Comparison of ENCODE assay signal across 13 cellular contexts in the genomic region with DNA sequence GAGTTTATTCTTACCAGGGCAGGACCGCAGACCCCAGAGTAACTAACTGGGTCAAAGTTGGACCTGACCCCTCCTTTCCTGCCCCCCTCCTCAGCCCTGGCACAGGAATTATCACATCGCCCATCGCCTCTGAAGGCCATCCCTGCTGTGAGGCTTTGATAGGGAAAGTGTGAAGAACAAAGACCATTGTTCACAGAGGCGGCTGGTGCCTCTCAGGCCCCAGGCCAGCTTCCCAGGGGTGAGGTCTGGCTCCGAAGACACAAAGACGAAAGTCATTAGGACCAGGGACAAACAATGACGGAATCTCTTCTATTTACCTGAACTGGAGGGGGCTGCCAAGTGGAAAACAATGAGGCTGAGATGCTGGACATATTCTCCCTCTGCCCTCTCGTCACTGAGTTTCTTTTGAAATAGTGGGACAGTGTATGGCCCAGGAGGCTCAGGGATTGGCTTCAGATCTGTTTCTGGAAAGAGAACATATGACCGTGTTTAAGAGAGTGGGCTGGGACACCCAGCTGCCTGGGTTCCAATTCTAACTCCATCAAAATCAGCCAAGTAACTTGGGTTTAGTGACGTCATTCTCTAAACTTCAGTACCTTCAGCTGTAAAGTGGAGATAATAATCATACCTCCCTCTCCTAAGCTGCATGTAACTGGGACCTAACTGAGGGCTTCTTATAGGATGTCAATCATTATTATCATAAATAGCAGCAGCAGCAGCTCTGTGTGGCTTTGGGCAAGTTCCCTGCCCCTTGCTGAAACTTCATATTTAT.
DNase-seq lines count a peak whose midpoint lies in the region; ATAC-seq lines count a peak whose summit lies in the region.
"Had no signal": no experiment of that assay in that cellular context is flagged by ENCODE, and none has a peak within 500 bp of the region (broad histone marks: within the 10 kb centered on the region; RNA-seq: fewer than 3 reads in every experiment).

No MANE protein-coding gene starts in this region.

- no peaks in the 10 kb centered on the region for H3K27me3 Mint-ChIP-seq in T-helper 17 cell
- H3K27me3 Mint-ChIP-seq in activated T-helper 17 cell treated with anti-CD3 and anti-CD28 coated beads, Interleukin-2, amount 50 U/mL, for 72 hours = no peaks in the 10 kb centered on the region
- H3K27me3 Mint-ChIP-seq: activated naive CD8-positive, alpha-beta T cell treated with anti-CD3 and anti-CD28 coated beads, Interleukin-2, amount 50 U/mL, for 24 hours had no signal

- H3K9me3 Mint-ChIP-seq in activated T-helper 17 cell treated with anti-CD3 and anti-CD28 coated beads, Interleukin-2, amount 50 U/mL, for 72 hours = peaks cover 25% of the 10 kb centered on the region

- no peaks in the 10 kb centered on the region for H3K4me1 Mint-ChIP-seq in T-helper 17 cell
- H3K4me1 Mint-ChIP-seq in activated T-helper 17 cell treated with anti-CD3 and anti-CD28 coated beads, Interleukin-2, amount 50 U/mL, for 72 hours = no peaks in the 10 kb centered on the region

- H3K4me3 Mint-ChIP-seq in T-helper 17 cell = no peak overlapping the region
- no peak overlapping the region for H3K4me3 Mint-ChIP-seq in activated T-helper 17 cell treated with anti-CD3 and anti-CD28 coated beads, Interleukin-2, amount 50 U/mL, for 72 hours
- H3K4me3 Mint-ChIP-seq: activated naive CD8-positive, alpha-beta T cell treated with anti-CD3 and anti-CD28 coated beads, Interleukin-2, amount 50 U/mL, for 24 hours; T-helper 1 cell treated with Interleukin-12 subunit alpha and Interleukin-12 subunit beta and Interleukin-4 antibody, amounts not matched to agents 30 μg/mL and 1 μg/mL, for 36 hours had no signal

- H3K9me3 ChIP-seq in T-helper 17 cell (ENCODE audit: control insufficient read depth, low read length, poor library complexity, severe bottlenecking) = no peaks in the 10 kb centered on the region
- H3K9me3 ChIP-seq: pancreas had no signal

- peak; percentile 97 for DNase-seq in ELF-1 (ENCODE audit: low read depth, low spot score)
- DNase-seq in NCI-H69 (lab: John Stamatoyannopoulos, UW) = peak; percentile 72
- DNase-seq in cardiac septum (ENCODE audit: low spot score) = peak; percentile 77
- peak; percentile 15 for DNase-seq in mucosa of gallbladder (ENCODE audit: low spot score)
- DNase-seq in T-helper 17 cell = no peak
- DNase-seq: activated naive CD8-positive, alpha-beta T cell treated with anti-CD3 and anti-CD28 coated beads, Interleukin-2, amount 50 U/mL, for 24 hours; DMS79 treated with DMSO at 0.1 percent for 48 hours; pancreas; stimulated activated CD4-positive, alpha-beta T cell treated with anti-CD3 and anti-CD28 coated beads, Interleukin-4, amount 100 ng/mL, for 4 hours had no signal

- no peaks in the 10 kb centered on the region for H3K36me3 Mint-ChIP-seq in T-helper 17 cell (ENCODE audit: low read depth)
- H3K36me3 Mint-ChIP-seq in activated T-helper 17 cell treated with anti-CD3 and anti-CD28 coated beads, Interleukin-2, amount 50 U/mL, for 72 hours (ENCODE audit: low read depth) = no peaks in the 10 kb centered on the region

- ATAC-seq in T-helper 17 cell (no peak), HG02610 (IDR thresholded peaks at IDR 0.05; ENCODE audit: unreplicated experiment) (no peak), HG03521 (IDR thresholded peaks at IDR 0.05; ENCODE audit: unreplicated experiment) (no peak)
- ATAC-seq in activated T-helper 17 cell treated with anti-CD3 and anti-CD28 coated beads, Interleukin-2, amount 50 U/mL, for 72 hours (replicated peaks) = no peak
- ATAC-seq: activated naive CD8-positive, alpha-beta T cell treated with anti-CD3 and anti-CD28 coated beads, Interleukin-2, amount 50 U/mL, for 24 hours had no signal

- intact Hi-C loops in cardiac septum (cut with DNase I) = loop anchor here (1.0 to 10.0 kb wide), 3 partner anchors 57 to 157 kb away; no protein-coding TSS in a partner anchor

- H3K27ac Mint-ChIP-seq in T-helper 17 cell = no peak overlapping the region
- no peak overlapping the region for H3K27ac Mint-ChIP-seq in activated T-helper 17 cell treated with anti-CD3 and anti-CD28 coated beads, Interleukin-2, amount 50 U/mL, for 72 hours
- H3K27ac Mint-ChIP-seq: activated naive CD8-positive, alpha-beta T cell treated with anti-CD3 and anti-CD28 coated beads, Interleukin-2, amount 50 U/mL, for 24 hours; T-helper 1 cell treated with Interleukin-12 subunit alpha and Interleukin-12 subunit beta and Interleukin-4 antibody, amounts not matched to agents 30 μg/mL and 1 μg/mL, for 36 hours had no signal

Comparison
In these comparisons a context has a peak if more than half of its experiments do, and no peak if none do; other contexts are left out.
1. DNase-seq: peak in ELF-1 (single experiment), NCI-H69 (single experiment), cardiac septum (single experiment) and mucosa of gallbladder (single experiment); none in T-helper 17 cell (0 of 3).